ENCODE assay signal across 13 cellular contexts in genomic region chr22:39077912-39078311, GRCh38. TPM values are rescaled to one million over a fixed set of nuclear protein-coding genes. Genes with fewer than 3 reads are reported as not detected.
DNase-seq lines count a peak whose midpoint lies in the region; ATAC-seq and TF ChIP-seq lines count a peak whose summit lies in the region.
"Not testable (repeated sequence)": the region's sequence is repeated elsewhere in the genome, so short reads cannot be mapped to it uniquely, and the experiment has no call there.
"Had no signal": no experiment of that assay in that cellular context is flagged by ENCODE, and none has a peak within 500 bp of the region (broad histone marks: within the 10 kb centered on the region; RNA-seq: fewer than 3 reads in every experiment).

No MANE protein-coding gene starts in this region.

- peaks cover 47 to 64% (median 56%) of the 10 kb centered on the region in 3 donors for H3K4me1 Mint-ChIP-seq in CD8-positive, alpha-beta memory T cell
- peaks cover 52% of the 10 kb centered on the region for H3K4me1 Mint-ChIP-seq in activated CD4-positive, alpha-beta memory T cell treated with anti-CD3 and anti-CD28 coated beads, Interleukin-2, amount 10 ng/mL, durations not matched to agents 7 days and 5 days

- DNase-seq in CD8-positive, alpha-beta memory T cell; activated CD4-positive, alpha-beta memory T cell treated with anti-CD3 and anti-CD28 coated beads, Interleukin-2, amount 10 ng/mL, durations not matched to agents 7 days and 5 days; adipocyte (ENCODE audit: low read depth); fibroblast of mammary gland (ENCODE audit: low read depth); mesenchymal stem cell; upper lobe of right lung: not testable (repeated sequence)

- not testable (repeated sequence) for H2AFZ ChIP-seq in Loucy (ENCODE audit: low read length); mesenchymal stem cell (ENCODE audit: low read depth, low read length)

- H3K4me1 ChIP-seq in CD8-positive, alpha-beta memory T cell (ENCODE audit: insufficient read depth, low read length) = peaks cover 46% of the 10 kb centered on the region
- H3K4me1 ChIP-seq in Loucy (ENCODE audit: insufficient read depth, low read length, poor library complexity, severe bottlenecking) (peaks cover 52% of the 10 kb centered on the region), upper lobe of right lung (peaks cover 11% of the 10 kb centered on the region)
- H3K4me1 ChIP-seq in adipocyte (ENCODE audit: control insufficient read depth, insufficient read depth, low read length); mesenchymal stem cell (ENCODE audit: control insufficient read depth, insufficient read depth, low read depth, low read length); skeletal muscle satellite cell (ENCODE audit: control insufficient read depth, insufficient read depth, low read length): not testable (repeated sequence)

- H4K20me1 ChIP-seq in Loucy (ENCODE audit: insufficient read depth, low read length, poor library complexity, severe bottlenecking) = not testable (repeated sequence)

- peaks cover 55% of the 10 kb centered on the region for H3K79me2 ChIP-seq in Loucy (ENCODE audit: insufficient read depth, low read length)

- not testable (repeated sequence) for H3K18ac ChIP-seq in mesenchymal stem cell (ENCODE audit: low read depth in 1 of 2, low read length in 2 of 2)

- intact Hi-C loops in upper lobe of right lung (cut with DNase I) = not testable (repeated sequence)

- H3K9me3 Mint-ChIP-seq in CD8-positive, alpha-beta memory T cell; activated CD4-positive, alpha-beta memory T cell treated with anti-CD3 and anti-CD28 coated beads, Interleukin-2, amount 10 ng/mL, durations not matched to agents 7 days and 5 days: not testable (repeated sequence)

- POLR2A ChIA-PET in CD8-positive, alpha-beta memory T cell (lab: Charles Lee) = interaction anchor here (1.6 kb wide), 1 partner anchor 21 kb away, joined by 7 read pairs; no protein-coding TSS in a partner anchor
- POLR2A ChIA-PET in activated CD4-positive, alpha-beta memory T cell treated with anti-CD3 and anti-CD28 coated beads, Interleukin-2, amount 10 ng/mL, durations not matched to agents 7 days and 5 days (lab: Charles Lee) = interaction anchor here (0.6 to 4.8 kb wide), 6 partner anchors 12 to 242 kb away, joined by 3 to 46 read pairs (median 4); partner anchors contain the start of gene RPL3

- H2BK5ac ChIP-seq in mesenchymal stem cell (ENCODE audit: low read depth, low read length, poor library complexity, severe bottlenecking) = not testable (repeated sequence)

- peak overlapping the region; percentile 86 for H3K27ac ChIP-seq in CD8-positive, alpha-beta memory T cell (ENCODE audit: low read depth, low read length)
- H3K27ac ChIP-seq in mesenchymal stem cell (ENCODE audit: low read length, poor library complexity, severe bottlenecking) = not testable (repeated sequence)
- peak overlapping the region; percentile 80 for H3K27ac ChIP-seq in upper lobe of right lung

- H3K79me1 ChIP-seq in mesenchymal stem cell (replicated peaks; ENCODE audit: low read length, poor library complexity, severe bottlenecking) = not testable (repeated sequence)

- H3K4me3 ChIP-seq in CD8-positive, alpha-beta memory T cell (ENCODE audit: low read length) = peak overlapping the region; percentile 89
- peak overlapping the region; percentile 90 for H3K4me3 ChIP-seq in Loucy (ENCODE audit: low read length, poor library complexity, severe bottlenecking)
- H3K4me3 ChIP-seq in adipocyte (ENCODE audit: low read length) = peak overlapping the region; percentile 77
- H3K4me3 ChIP-seq in fibroblast of mammary gland (ENCODE audit: control insufficient read depth, low read depth, low read length) = peak overlapping the region; percentile 43
- peak overlapping the region in 1 of 2 experiments; percentile 79 for H3K4me3 ChIP-seq in mesenchymal stem cell (ENCODE audit: insufficient read depth in 1 of 2, low read depth in 1 of 2, low read length in 2 of 2)
- peak overlapping the region; percentile 67 for H3K4me3 ChIP-seq in skeletal muscle satellite cell (ENCODE audit: low read length)
- peak overlapping the region; percentile 58 for H3K4me3 ChIP-seq in upper lobe of right lung

- H2AK5ac ChIP-seq in mesenchymal stem cell (ENCODE audit: low read length, severe bottlenecking) = not testable (repeated sequence)

- H3K27me3 Mint-ChIP-seq in CD8-positive, alpha-beta memory T cell; activated CD4-positive, alpha-beta memory T cell treated with anti-CD3 and anti-CD28 coated beads, Interleukin-2, amount 10 ng/mL, durations not matched to agents 7 days and 5 days: not testable (repeated sequence)

- H3K14ac ChIP-seq in mesenchymal stem cell (ENCODE audit: low read length in 2 of 2) = not testable (repeated sequence)

- not testable (repeated sequence) for ATAC-seq in upper lobe of right lung

- H3K36me3 ChIP-seq in CD8-positive, alpha-beta memory T cell (ENCODE audit: insufficient read depth, low read length) = peaks cover 23% of the 10 kb centered on the region
- not testable (repeated sequence) for H3K36me3 ChIP-seq in Loucy (ENCODE audit: insufficient read depth, low read length); adipocyte (ENCODE audit: control insufficient read depth, insufficient read depth, low read length, severe bottlenecking); mesenchymal stem cell (ENCODE audit: control insufficient read depth in 1 of 2, insufficient read depth in 2 of 2, low read depth in 1 of 2, low read length in 2 of 2); skeletal muscle satellite cell (ENCODE audit: insufficient read depth, low read length); upper lobe of right lung

- H3K9ac ChIP-seq in Loucy (ENCODE audit: low read depth, low read length, poor library complexity, severe bottlenecking) (peak overlapping the region; percentile 96), adipocyte (ENCODE audit: low read length) (peak overlapping the region; percentile 76), mesenchymal stem cell (ENCODE audit: low read length) (peak overlapping the region; percentile 82)
- not testable (repeated sequence) for H3K9ac ChIP-seq in skeletal muscle satellite cell (ENCODE audit: low read depth, low read length)

- not testable (repeated sequence) for H3F3A ChIP-seq in Loucy (ENCODE audit: low read depth)

- H3K27ac Mint-ChIP-seq in CD8-positive, alpha-beta memory T cell = peak overlapping the region; percentile 95 to 100 (median 98)
- peak overlapping the region; percentile 84 for H3K27ac Mint-ChIP-seq in activated CD4-positive, alpha-beta memory T cell treated with anti-CD3 and anti-CD28 coated beads, Interleukin-2, amount 10 ng/mL, durations not matched to agents 7 days and 5 days

- H2BK12ac ChIP-seq in mesenchymal stem cell (ENCODE audit: low read length in 2 of 2) = peak overlapping the region in 1 of 2 experiments; percentile 34

- H4K8ac ChIP-seq in mesenchymal stem cell (ENCODE audit: low read length) = not testable (repeated sequence)

- not testable (repeated sequence) for TF ChIP-seq CTCF in Loucy (conservative IDR thresholded peaks at IDR 0.05; ENCODE audit: low read length); fibroblast of mammary gland (conservative IDR thresholded peaks at IDR 0.05; ENCODE audit: control insufficient read depth, insufficient read depth, low read depth, low read length); upper lobe of right lung (IDR thresholded peaks at IDR 0.05)

- not testable (repeated sequence) for H2BK15ac ChIP-seq in mesenchymal stem cell (ENCODE audit: low read depth, poor library complexity, severe bottlenecking)

- not testable (repeated sequence) for H3K23ac ChIP-seq in mesenchymal stem cell (ENCODE audit: low read length in 2 of 2)

- CTCF ChIA-PET in CD8-positive, alpha-beta memory T cell (lab: Charles Lee) = interaction anchor here (1.4 to 1.5 kb wide), 5 partner anchors 17 to 208 kb away, joined by 4 to 5 read pairs (median 4); no protein-coding TSS in a partner anchor
- CTCF ChIA-PET in activated CD4-positive, alpha-beta memory T cell treated with anti-CD3 and anti-CD28 coated beads, Interleukin-2, amount 10 ng/mL, durations not matched to agents 7 days and 5 days (lab: Charles Lee) = interaction anchor here (0.6 to 1.4 kb wide), 4 partner anchors 21 to 1058 kb away, joined by 3 to 5 read pairs (median 3); no protein-coding TSS in a partner anchor

- H2BK120ac ChIP-seq in mesenchymal stem cell (ENCODE audit: low read depth, low read length) = not testable (repeated sequence)

- H3K4me2 ChIP-seq in Loucy (ENCODE audit: low read depth, low read length, poor library complexity, severe bottlenecking) (peak overlapping the region; percentile 89), skeletal muscle satellite cell (ENCODE audit: low read length) (peak overlapping the region; percentile 70)
- H3K4me2 ChIP-seq in mesenchymal stem cell (ENCODE audit: low read length, poor library complexity, severe bottlenecking) = not testable (repeated sequence)

- not testable (repeated sequence) for H3K9me3 ChIP-seq in CD8-positive, alpha-beta memory T cell (ENCODE audit: low read length); Loucy (ENCODE audit: insufficient read depth, low read depth, low read length); adipocyte (ENCODE audit: control insufficient read depth, low read length); mesenchymal stem cell (ENCODE audit: control insufficient read depth, low read length); skeletal muscle satellite cell (replicated peaks; ENCODE audit: low read length); upper lobe of right lung

- H3K36me3 Mint-ChIP-seq in CD8-positive, alpha-beta memory T cell = peaks cover 13 to 52% (median 24%) of the 10 kb centered on the region in 3 donors
- peaks cover 52% of the 10 kb centered on the region for H3K36me3 Mint-ChIP-seq in activated CD4-positive, alpha-beta memory T cell treated with anti-CD3 and anti-CD28 coated beads, Interleukin-2, amount 10 ng/mL, durations not matched to agents 7 days and 5 days (ENCODE audit: low read depth)

- peak overlapping the region; percentile 84 to 98 (median 93) for H3K4me3 Mint-ChIP-seq in CD8-positive, alpha-beta memory T cell
- H3K4me3 Mint-ChIP-seq in activated CD4-positive, alpha-beta memory T cell treated with anti-CD3 and anti-CD28 coated beads, Interleukin-2, amount 10 ng/mL, durations not matched to agents 7 days and 5 days = peak overlapping the region; percentile 96

- H4K91ac ChIP-seq in mesenchymal stem cell (ENCODE audit: low read length) = not testable (repeated sequence)

- H3K9me2 ChIP-seq in Loucy (replicated peaks; ENCODE audit: low read depth, low read length) = not testable (repeated sequence)

- H3K27me3 ChIP-seq in CD8-positive, alpha-beta memory T cell (ENCODE audit: insufficient read depth, low read length, poor library complexity, severe bottlenecking); Loucy (ENCODE audit: insufficient read depth, low read length, poor library complexity, severe bottlenecking); adipocyte (replicated peaks; ENCODE audit: control insufficient read depth, insufficient read depth, low read length); mesenchymal stem cell (ENCODE audit: control insufficient read depth in 1 of 2, insufficient read depth in 1 of 2, low read length in 2 of 2); skeletal muscle satellite cell (ENCODE audit: control insufficient read depth, insufficient read depth, low read length); upper lobe of right lung: not testable (repeated sequence)

- H3K4ac ChIP-seq in mesenchymal stem cell (ENCODE audit: low read depth in 1 of 2, low read length in 2 of 2) = peak overlapping the region in 1 of 2 experiments; percentile 36

- WGBS in mesenchymal stem cell = 94% methylated on average over 11 of the region's 12 CpGs

RNA-seq across cellular contexts. Expression of gene APOBEC3G, which starts 0.8 kb away (rescaled TPM):
- 100 to 1,000 TPM; 158 to 165 TPM for total RNA-seq in CD8-positive, alpha-beta memory T cell
- polyA plus RNA-seq in CD8-positive, alpha-beta memory T cell = 256 TPM
- 100 to 1,000 TPM; 145 to 146 TPM for total RNA-seq in activated CD4-positive, alpha-beta memory T cell treated with anti-CD3 and anti-CD28 coated beads, Interleukin-2, amount 10 ng/mL, durations not matched to agents 7 days and 5 days
- 10.2 TPM for polyA plus RNA-seq in mesenchymal stem cell (2013, experiment 1 of 2)
- 10.7 TPM for polyA plus RNA-seq in mesenchymal stem cell (2013, experiment 2 of 2)
- 7.0 and 16.2 TPM in 2 replicates for total RNA-seq in skeletal muscle satellite cell (2012; rRNA removed)
- 16.1 TPM for total RNA-seq in upper lobe of right lung
- polyA plus RNA-seq: neural cell had no signal

RNA-seq across cellular contexts. Expression of gene APOBEC3H, which starts 19.1 kb away (rescaled TPM):
- total RNA-seq in CD8-positive, alpha-beta memory T cell = 10 to 100 TPM; 10.8 to 11.0 TPM
- polyA plus RNA-seq in CD8-positive, alpha-beta memory T cell = 11.7 TPM
- 100 to 1,000 TPM; 126 to 128 TPM for total RNA-seq in activated CD4-positive, alpha-beta memory T cell treated with anti-CD3 and anti-CD28 coated beads, Interleukin-2, amount 10 ng/mL, durations not matched to agents 7 days and 5 days
- 0.76 TPM for polyA plus RNA-seq in mesenchymal stem cell (2013, experiment 1 of 2)
- 0.51 TPM for polyA plus RNA-seq in mesenchymal stem cell (2013, experiment 2 of 2)
- not detected in 2 replicates for total RNA-seq in skeletal muscle satellite cell (2012; rRNA removed)
- 0.84 TPM for total RNA-seq in upper lobe of right lung
- total RNA-seq: frontal cortex, left lobe of liver, M059J had no signal
- polyA plus RNA-seq: neural cell had no signal

RNA-seq across cellular contexts. Expression of gene APOBEC3F, which starts 37.2 kb away (rescaled TPM):
- 10 to 100 TPM; 28.4 to 30.1 TPM for total RNA-seq in CD8-positive, alpha-beta memory T cell
- 20.5 TPM for polyA plus RNA-seq in CD8-positive, alpha-beta memory T cell
- total RNA-seq in activated CD4-positive, alpha-beta memory T cell treated with anti-CD3 and anti-CD28 coated beads, Interleukin-2, amount 10 ng/mL, durations not matched to agents 7 days and 5 days = 10 to 100 TPM; 36.4 to 42.2 TPM
- 13.4 TPM for polyA plus RNA-seq in mesenchymal stem cell (2013, experiment 1 of 2)
- 14.5 TPM for polyA plus RNA-seq in mesenchymal stem cell (2013, experiment 2 of 2)
- 2.8 and 4.6 TPM in 2 replicates for total RNA-seq in skeletal muscle satellite cell (2012; rRNA removed)
- 9.0 TPM for total RNA-seq in upper lobe of right lung
- polyA plus RNA-seq: neural cell had no signal

RNA-seq across cellular contexts. Expression of gene APOBEC3D, which starts 57.0 kb away (rescaled TPM):
- 10 to 100 TPM; 40.8 to 41.3 TPM for total RNA-seq in CD8-positive, alpha-beta memory T cell
- polyA plus RNA-seq in CD8-positive, alpha-beta memory T cell = 20.1 TPM
- total RNA-seq in activated CD4-positive, alpha-beta memory T cell treated with anti-CD3 and anti-CD28 coated beads, Interleukin-2, amount 10 ng/mL, durations not matched to agents 7 days and 5 days = 10 to 100 TPM; 58.2 to 58.9 TPM
- 5.2 TPM for polyA plus RNA-seq in mesenchymal stem cell (2013, experiment 1 of 2)
- polyA plus RNA-seq in mesenchymal stem cell (2013, experiment 2 of 2) = 5.4 TPM
- 2.0 and 2.3 TPM in 2 replicates for total RNA-seq in skeletal muscle satellite cell (2012; rRNA removed)
- 3.3 TPM for total RNA-seq in upper lobe of right lung
- total RNA-seq: HT1080 had no signal
- polyA plus RNA-seq: neural cell had no signal

Comparison
In these comparisons a context has a peak if more than half of its experiments do, and no peak if none do; other contexts are left out.
1. RNA of gene APOBEC3H, which starts 19.1 kb away (total RNA-seq): 126 to 128 TPM in activated CD4-positive, alpha-beta memory T cell treated with anti-CD3 and anti-CD28 coated beads, Interleukin-2, amount 10 ng/mL, durations not matched to agents 7 days and 5 days; 10.8 to 11.0 TPM in CD8-positive, alpha-beta memory T cell and 0.84 TPM in upper lobe of right lung (single experiment); every median in the first group is over 10 times any median in the second.